Comparison of ENCODE assay signal across 16 cellular contexts in the genomic region with DNA sequence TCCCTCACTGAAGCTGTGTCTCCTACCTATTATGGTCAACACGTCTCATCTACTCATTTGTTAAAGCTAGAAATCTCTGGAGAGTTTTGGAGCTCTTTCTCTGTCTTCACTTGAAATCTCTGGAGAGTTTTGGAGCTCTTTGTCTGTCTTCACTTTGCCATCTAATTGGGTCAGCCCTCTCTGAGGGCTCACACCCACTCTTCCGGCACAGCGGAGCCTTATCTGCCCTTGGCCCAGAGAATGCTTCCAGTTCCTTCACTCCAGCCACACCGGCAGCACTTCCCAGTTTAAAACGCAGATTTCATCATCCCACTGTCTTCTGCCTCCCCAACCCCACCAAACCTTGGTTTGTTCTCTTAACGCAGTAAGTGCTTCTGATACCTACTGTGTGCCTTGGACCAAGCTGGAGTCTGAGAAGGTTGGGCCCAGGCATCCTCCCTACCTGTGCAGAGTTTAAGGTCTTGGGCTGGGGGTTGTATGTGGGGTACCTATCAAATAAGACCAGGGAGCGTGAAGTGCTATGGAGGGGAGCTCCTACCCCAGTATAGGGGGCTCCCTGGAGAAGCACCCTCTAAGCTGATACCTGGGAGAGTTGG. TPM values are rescaled to one million over a fixed set of nuclear protein-coding genes. Genes with fewer than 3 reads are reported as not detected.
DNase-seq lines count a peak whose midpoint lies in the region; ATAC-seq and TF ChIP-seq lines count a peak whose summit lies in the region.
"Had no signal": no experiment of that assay in that cellular context is flagged by ENCODE, and none has a peak within 500 bp of the region (broad histone marks: within the 10 kb centered on the region; RNA-seq: fewer than 3 reads in every experiment).

No MANE protein-coding gene starts in this region.

- no peak for DNase-seq in activated naive CD4-positive, alpha-beta T cell treated with Interleukin-2 at 50 U/mL for 16 hours
- DNase-seq in T-cell (no peak), fibroblast of the aortic adventitia (ENCODE audit: low read depth) (peak; percentile 65), uterus (no peak), G401 (ENCODE audit: low spot score) (no peak), hepatocyte (ENCODE audit: low spot score) (no peak), ascending aorta (ENCODE audit: low spot score in 2 of 2) (no peak)
- DNase-seq: activated CD4-positive, alpha-beta T cell treated with anti-CD3 and anti-CD28 coated beads, Interleukin-2, amount 10 ng/mL, durations not matched to agents 24 days and 14 days; activated T-cell treated with anti-CD3 and anti-CD28 coated beads for 4 hours; central memory CD4-positive, alpha-beta T cell; effector memory CD4-positive, alpha-beta T cell; NCI-H1436 treated with DMSO at 0.1 percent for 48 hours; NCI-H2227 treated with DMSO at 0.1 percent for 48 hours; Right ventricle myocardium superior had no signal

- peak overlapping the region; percentile 53 for H3K27ac Mint-ChIP-seq in activated naive CD4-positive, alpha-beta T cell treated with anti-CD3 and anti-CD28 coated beads, Interleukin-2, amount 50 U/mL, for 24 hours
- H3K27ac Mint-ChIP-seq in T-cell = peak overlapping the region; percentile 30 to 47
- H3K27ac Mint-ChIP-seq: activated CD4-positive, alpha-beta T cell treated with anti-CD3 and anti-CD28 coated beads, Interleukin-2, amount 10 ng/mL, durations not matched to agents 24 days and 14 days had no signal

- no peaks in the 10 kb centered on the region for H3K9me3 Mint-ChIP-seq in activated naive CD4-positive, alpha-beta T cell treated with anti-CD3 and anti-CD28 coated beads, Interleukin-2, amount 50 U/mL, for 24 hours
- no peaks in the 10 kb centered on the region for H3K9me3 Mint-ChIP-seq in T-cell
- H3K9me3 Mint-ChIP-seq: activated CD4-positive, alpha-beta T cell treated with anti-CD3 and anti-CD28 coated beads, Interleukin-2, amount 10 ng/mL, durations not matched to agents 24 days and 14 days had no signal

- H3K9me3 ChIP-seq in uterus = no peaks in the 10 kb centered on the region
- H3K9me3 ChIP-seq in hepatocyte (ENCODE audit: low read depth) = no peaks in the 10 kb centered on the region
- no peaks in the 10 kb centered on the region for H3K9me3 ChIP-seq in ascending aorta

- no peaks in the 10 kb centered on the region for H3K9me2 ChIP-seq in hepatocyte (replicated peaks; ENCODE audit: insufficient read depth)

- H2AFZ ChIP-seq in hepatocyte = no peak overlapping the region

- no peaks in the 10 kb centered on the region for H3K36me3 Mint-ChIP-seq in activated naive CD4-positive, alpha-beta T cell treated with anti-CD3 and anti-CD28 coated beads, Interleukin-2, amount 50 U/mL, for 24 hours
- H3K36me3 Mint-ChIP-seq in T-cell = peaks cover 9% of the 10 kb centered on the region

- peaks cover 68% of the 10 kb centered on the region for H3K4me1 Mint-ChIP-seq in activated naive CD4-positive, alpha-beta T cell treated with anti-CD3 and anti-CD28 coated beads, Interleukin-2, amount 50 U/mL, for 24 hours
- H3K4me1 Mint-ChIP-seq in T-cell = peaks cover 56 to 69% (median 67%) of the 10 kb centered on the region in 3 donors

- H4K20me1 ChIP-seq in hepatocyte (ENCODE audit: insufficient read depth, poor library complexity, severe bottlenecking) = peaks cover 15% of the 10 kb centered on the region

- no peaks in the 10 kb centered on the region for H3K27me3 ChIP-seq in uterus
- H3K27me3 ChIP-seq in hepatocyte = peaks cover 3% of the 10 kb centered on the region
- no peaks in the 10 kb centered on the region for H3K27me3 ChIP-seq in ascending aorta

- TF ChIP-seq CTCF in fibroblast of the aortic adventitia (IDR thresholded peaks at IDR 0.05; ENCODE audit: insufficient read depth, low read length) (no peak), uterus (IDR thresholded peaks at IDR 0.05) (no peak), hepatocyte (IDR thresholded peaks at IDR 0.05; ENCODE audit: poor library complexity) (no peak), ascending aorta (IDR thresholded peaks at IDR 0.05) (no peak)

- in situ Hi-C loops in G401 (cut with HindIII; ENCODE audit: low sequenced_read_pairs) = no loop called here

- H3K4me3 ChIP-seq in fibroblast of the aortic adventitia (ENCODE audit: low read depth, low read length) = peak overlapping the region; percentile 44
- H3K4me3 ChIP-seq in uterus = no peak overlapping the region
- H3K4me3 ChIP-seq in hepatocyte = no peak overlapping the region
- no peak overlapping the region for H3K4me3 ChIP-seq in ascending aorta
- H3K4me3 ChIP-seq: GM12878 had no signal

- CTCF ChIA-PET in T-cell (lab: Charles Lee) = interaction anchor here (0.6 to 1.3 kb wide), 2 partner anchors 99 to 101 kb away, joined by 3 to 5 read pairs; no protein-coding TSS in a partner anchor

- H3K36me3 ChIP-seq in uterus = no peaks in the 10 kb centered on the region
- H3K36me3 ChIP-seq in hepatocyte (replicated peaks; ENCODE audit: insufficient read depth, low read depth) = no peaks in the 10 kb centered on the region
- no peaks in the 10 kb centered on the region for H3K36me3 ChIP-seq in ascending aorta

- 55% methylated on average over 7 of the region's 7 CpGs for WGBS in hepatocyte (ENCODE audit: low lambda C conversion rate, missing lambda C conversion rate)

- intact Hi-C loops in uterus (cut with DNase I; ENCODE audit: low total_unique reads) = loop anchor here (10.0 kb wide), 1 partner anchor 97 kb away; no protein-coding TSS in a partner anchor
- intact Hi-C loops in ascending aorta (cut with DNase I) = loop anchor here (10.0 kb wide), 1 partner anchor 263 kb away; the partner anchor contains the start of gene KLF11

- no peak for ATAC-seq in T-cell (replicated peaks in 1 of 4)
- ATAC-seq: GM12878 had no signal

- H3K4me1 ChIP-seq in uterus (peaks cover 0 to 5% of the 10 kb centered on the region in 2 donors), hepatocyte (ENCODE audit: insufficient read depth) (peaks cover 14% of the 10 kb centered on the region), ascending aorta (peaks cover 0 to 6% of the 10 kb centered on the region in 2 donors)

- H3K79me2 ChIP-seq in hepatocyte = peaks cover 76% of the 10 kb centered on the region

- peak overlapping the region; percentile 33 for H3K4me3 Mint-ChIP-seq in activated naive CD4-positive, alpha-beta T cell treated with anti-CD3 and anti-CD28 coated beads, Interleukin-2, amount 50 U/mL, for 24 hours
- H3K4me3 Mint-ChIP-seq in T-cell = peak overlapping the region in 2 of 3 donors; percentile 55 to 93
- H3K4me3 Mint-ChIP-seq: activated CD4-positive, alpha-beta T cell treated with anti-CD3 and anti-CD28 coated beads, Interleukin-2, amount 10 ng/mL, durations not matched to agents 24 days and 14 days had no signal

- no peak for TF ChIP-seq POLR2A in uterus (IDR thresholded peaks at IDR 0.05)

- H3K27ac ChIP-seq in uterus (peak overlapping the region; percentile 15 to 51), hepatocyte (no peak overlapping the region), ascending aorta (no peak overlapping the region)

- no peak overlapping the region for H3K4me2 ChIP-seq in hepatocyte

- POLR2A ChIA-PET in T-cell (lab: Charles Lee) = interaction anchor here in 1 of 2 donors (1.0 kb wide), 2 partner anchors 24 to 138 kb away, joined by 3 read pairs; no protein-coding TSS in a partner anchor

- H3K27me3 Mint-ChIP-seq in activated naive CD4-positive, alpha-beta T cell treated with anti-CD3 and anti-CD28 coated beads, Interleukin-2, amount 50 U/mL, for 24 hours = no peaks in the 10 kb centered on the region
- H3K27me3 Mint-ChIP-seq in T-cell = no peaks in the 10 kb centered on the region
- H3K27me3 Mint-ChIP-seq: activated CD4-positive, alpha-beta T cell treated with anti-CD3 and anti-CD28 coated beads, Interleukin-2, amount 10 ng/mL, durations not matched to agents 24 days and 14 days had no signal

RNA-seq across cellular contexts. Expression of gene HPCAL1, which starts 5.0 kb away (rescaled TPM):
- total RNA-seq in T-cell (10 to 100 TPM; 39.5 to 87.3 (median 83.2) TPM), fibroblast of the aortic adventitia (ENCODE audit: low replicate concordance) (6.5 and 34.4 TPM in 2 replicates), uterus (100 to 1,000 TPM in 1 of 4 donors, 10 to 100 TPM in 3; 11.1 to 122 (median 48.9) TPM), hepatocyte (13.8 and 22.5 TPM in 2 replicates), ascending aorta (401 TPM)
- 12.7 and 34.8 TPM in 2 replicates for total RNA-seq in G401 (2014; rRNA removed; shearing (Covaris generic))
- 37.4 and 39.1 TPM in 2 replicates for polyA plus RNA-seq in hepatocyte

Comparison
In these comparisons a context has a peak if more than half of its experiments do, and no peak if none do; other contexts are left out.
1. H3K27ac ChIP-seq: peak in uterus (2 of 2); none in hepatocyte (single experiment) and ascending aorta (0 of 2).